Comparison of ENCODE assay signal across 8 cellular contexts in the genomic region with DNA sequence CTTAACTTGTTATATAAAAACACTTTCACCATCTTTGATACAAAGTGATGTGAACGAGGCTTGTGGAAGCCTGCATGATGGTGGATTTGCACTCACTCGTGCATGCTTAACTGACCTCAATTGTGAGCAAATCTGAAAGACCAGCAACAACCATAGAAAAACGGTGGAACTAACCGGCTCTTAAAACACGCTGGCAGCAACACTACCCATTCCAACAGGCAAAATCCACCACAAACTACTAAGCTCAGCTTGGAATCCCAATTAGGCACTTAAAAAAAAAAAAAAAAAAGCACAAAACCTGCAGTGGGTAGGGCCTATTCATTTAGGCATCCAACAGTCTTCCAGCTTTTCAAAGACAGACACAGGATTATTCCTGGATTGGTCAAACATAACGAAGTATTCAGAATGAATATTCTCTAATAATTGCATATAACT. TPM values are rescaled to one million over a fixed set of nuclear protein-coding genes. Genes with fewer than 3 reads are reported as not detected.
DNase-seq lines count a peak whose midpoint lies in the region; ATAC-seq and TF ChIP-seq lines count a peak whose summit lies in the region.

No MANE protein-coding gene starts in this region.

- peaks cover 78% of the 10 kb centered on the region for H3K4me1 Mint-ChIP-seq in activated T-cell treated with anti-CD3 and anti-CD28 coated beads, Interleukin-2, amount 50 U/mL, for 72 hours (ENCODE audit: low read depth)
- H3K4me1 Mint-ChIP-seq in endothelial cell (ENCODE audit: unreplicated experiment): peaks cover 33% of the 10 kb centered on the region

- peaks cover 4% of the 10 kb centered on the region for H3K36me3 ChIP-seq in neutrophil

- no peak for ATAC-seq in activated T-cell treated with anti-CD3 and anti-CD28 coated beads, Interleukin-2, amount 50 U/mL, for 72 hours (replicated peaks in 1 of 2)
- ATAC-seq in HG03520 (IDR thresholded peaks at IDR 0.05; ENCODE audit: unreplicated experiment) (no peak), GM21390 (IDR thresholded peaks at IDR 0.05; ENCODE audit: unreplicated experiment) (no peak)

- no peaks in the 10 kb centered on the region for H3K27me3 Mint-ChIP-seq in activated T-cell treated with anti-CD3 and anti-CD28 coated beads, Interleukin-2, amount 50 U/mL, for 72 hours (ENCODE audit: low read depth)
- H3K27me3 Mint-ChIP-seq in endothelial cell (ENCODE audit: unreplicated experiment): peaks cover 7% of the 10 kb centered on the region

- no peaks in the 10 kb centered on the region for H3K27me3 ChIP-seq in neutrophil

- peak overlapping the region; percentile 9 to 100 for H3K4me3 ChIP-seq in neutrophil (ENCODE audit: low read depth in 1 of 2, low read length in 1 of 2)

- H3K9me3 ChIP-seq in neutrophil: no peaks in the 10 kb centered on the region

- H3K27ac Mint-ChIP-seq in activated T-cell treated with anti-CD3 and anti-CD28 coated beads, Interleukin-2, amount 50 U/mL, for 72 hours: peak overlapping the region; percentile 92
- H3K27ac Mint-ChIP-seq in endothelial cell (ENCODE audit: unreplicated experiment): peak overlapping the region; percentile 86

- no peak for TF ChIP-seq CTCF in endothelial cell (IDR thresholded peaks at IDR 0.05; ENCODE audit: unreplicated experiment)
- TF ChIP-seq CTCF in neutrophil (IDR thresholded peaks at IDR 0.05): no peak

- H3K36me3 Mint-ChIP-seq in activated T-cell treated with anti-CD3 and anti-CD28 coated beads, Interleukin-2, amount 50 U/mL, for 72 hours (ENCODE audit: insufficient read depth in 2 of 2): peaks cover 7 to 14% of the 10 kb centered on the region in 2 donors
- H3K36me3 Mint-ChIP-seq in endothelial cell (ENCODE audit: low read depth, unreplicated experiment): peaks cover 4% of the 10 kb centered on the region

- H3K4me1 ChIP-seq in neutrophil (ENCODE audit: control insufficient read depth in 1 of 2, insufficient read depth in 1 of 2, low read depth in 1 of 2, low read length in 1 of 2): peaks cover 47 to 50% of the 10 kb centered on the region in 2 experiments

- H3K27ac ChIP-seq in neutrophil: peak overlapping the region; percentile 32

- peak in 1 of 2 donors; percentile 11 for DNase-seq in activated T-cell treated with anti-CD3 and anti-CD28 coated beads, Interleukin-2, amount 50 U/mL, for 72 hours
- no peak for DNase-seq in activated T-cell treated with anti-CD3 and anti-CD28 coated beads for 4 hours
- DNase-seq in RKO (ENCODE audit: low spot score): peak; percentile 77
- DNase-seq in endothelial cell (ENCODE audit: low spot score): no peak
- DNase-seq in NCI-H2171 treated with DMSO at 0.1 percent for 48 hours (lab: John Stamatoyannopoulos, UW): no peak

- H3K9me3 Mint-ChIP-seq in activated T-cell treated with anti-CD3 and anti-CD28 coated beads, Interleukin-2, amount 50 U/mL, for 72 hours: no peaks in the 10 kb centered on the region
- no peaks in the 10 kb centered on the region for H3K9me3 Mint-ChIP-seq in endothelial cell (ENCODE audit: unreplicated experiment)

- H3K4me3 Mint-ChIP-seq in activated T-cell treated with anti-CD3 and anti-CD28 coated beads, Interleukin-2, amount 50 U/mL, for 72 hours: peak overlapping the region; percentile 91 to 92
- peak overlapping the region; percentile 98 for H3K4me3 Mint-ChIP-seq in endothelial cell (ENCODE audit: unreplicated experiment)

RNA-seq across cellular contexts. Expression of a gene that starts 1.8 kb away (rescaled TPM):
- 100 to 1,000 TPM; 275 to 309 TPM for total RNA-seq in activated T-cell treated with anti-CD3 and anti-CD28 coated beads, Interleukin-2, amount 50 U/mL, for 72 hours
- 320 TPM for total RNA-seq in endothelial cell (ENCODE audit: unreplicated experiment)
